20 cellular contexts compared by ENCODE assay signal in genomic region chr7:159036916-159037605, GRCh38.
DNase-seq lines count a peak whose midpoint lies in the region; ATAC-seq, FAIRE-seq and TF ChIP-seq lines count a peak whose summit lies in the region.
"Had no signal": no experiment of that assay in that cellular context is flagged by ENCODE, and none has a peak within 500 bp of the region (broad histone marks: within the 10 kb centered on the region; RNA-seq: fewer than 3 reads in every experiment).

No MANE protein-coding gene starts in this region.

- H2AK5ac ChIP-seq in H1 (ENCODE audit: low read depth, low read length): no peak overlapping the region

- peak overlapping the region; percentile 23; the same call in 1 of the 2 replicates for H2BK12ac ChIP-seq in H1 (ENCODE audit: low read depth, low read length)

- 74% methylated on average over 20 of the region's 21 CpGs; no CpG with 5 or more reads in 1 of the 2 experiments for WGBS in H1 (ENCODE audit: extremely low coverage in 1 of 2, insufficient coverage in 1 of 2, insufficient read length in 1 of 2, insufficient replicate concordance in 2 of 2, low coverage in 1 of 2, low lambda C conversion rate in 2 of 2, missing lambda C conversion rate in 1 of 2), 2 experiments

- peak; percentile 9 for DNase-seq in NCI-H2029 (lab: John Stamatoyannopoulos, UW)
- DNase-seq in NCI-H2029 treated with DMSO at 0.1 percent for 48 hours (lab: John Stamatoyannopoulos, UW): no peak
- peak in 1 of 2 experiments; percentile 49 for DNase-seq in H1 (ENCODE audit: low read depth in 1 of 2, low spot score in 2 of 2)
- peak; percentile 64 for DNase-seq in posterior vena cava (ENCODE audit: low spot score)
- DNase-seq in DMS114 treated with DMSO at 0.1 percent for 48 hours (lab: John Stamatoyannopoulos, UW; ENCODE audit: unreplicated experiment): no peak
- no peak for DNase-seq in activated T-cell treated with anti-CD3 and anti-CD28 coated beads for 4 hours
- DNase-seq: activated CD4-positive, alpha-beta T cell treated with anti-CD3 and anti-CD28 coated beads, Interleukin-2, amount 10 ng/mL, durations not matched to agents 7 days and 5 days; brain microvascular endothelial cell; cortex of kidney; DMS53; NCI-H187; NCI-H524 treated with DMSO at 0.1 percent for 48 hours; stimulated activated CD4-positive, alpha-beta T cell treated with anti-CD3 and anti-CD28 coated beads, Interleukin-12 subunit alpha, Interleukin-12 subunit beta, amount 100 ng/mL, for 4 hours had no signal

- H3K27ac ChIP-seq in HEK293 (ENCODE audit: extremely low read depth, low read depth, low read length): no peak overlapping the region
- no peak overlapping the region for H3K27ac ChIP-seq in H1 (ENCODE audit: low read depth, low read length)
- H3K27ac ChIP-seq: A549, brain microvascular endothelial cell, epithelial cell of prostate, Peyer's patch had no signal

- no peak for TF ChIP-seq EP300 in H1 (IDR thresholded peaks at IDR 0.05; ENCODE audit: borderline replicate concordance in 1 of 2, low read depth in 2 of 2, low read length in 2 of 2)

- no peaks in the 10 kb centered on the region for H3K23me2 ChIP-seq in H1 (ENCODE audit: low read depth, low read length)

- no peak; a peak in 1 of 4 replicates for TF ChIP-seq RAD21 in H1 (IDR thresholded peaks at IDR 0.05 in 1 of 2, conservative IDR thresholded peaks at IDR 0.05 in 1 of 2; ENCODE audit: low read depth in 2 of 2, low read length in 2 of 2)

- ATAC-seq in GM18861 (IDR thresholded peaks at IDR 0.05; ENCODE audit: unreplicated experiment): no peak
- ATAC-seq: A549; natural killer cell treated with Interleukin-12 subunit alpha and Interleukin-12 subunit beta and Interleukin-15 and Interleukin-18, amount 100 ng/mL, for 72 hours had no signal

- H3K4me2 ChIP-seq in H1 (ENCODE audit: insufficient read depth in 1 of 2, low read depth in 2 of 2, low read length in 2 of 2): no peak overlapping the region
- H3K4me2 ChIP-seq: A549 had no signal

- no peak overlapping the region for H3K9ac ChIP-seq in H1 (replicated peaks in 1 of 4; ENCODE audit: extremely low read depth in 1 of 4, low read depth in 3 of 4, low read length in 3 of 4)

- H3K36me3 ChIP-seq in HEK293 (ENCODE audit: control insufficient read depth in 2 of 2, insufficient read depth in 1 of 2, low read length in 2 of 2) (no peaks in the 10 kb centered on the region), H1 (ENCODE audit: control insufficient read depth in 2 of 4, insufficient read depth in 4 of 4, low read length in 3 of 4) (no peaks in the 10 kb centered on the region; a peak in 1 of 8 replicates)
- H3K36me3 ChIP-seq: brain microvascular endothelial cell, Peyer's patch had no signal

- peak overlapping the region; percentile 60; the same call in 1 of the 2 replicates for H2BK5ac ChIP-seq in H1 (ENCODE audit: low read depth, low read length)

- H2BK120ac ChIP-seq in H1 (replicated peaks; ENCODE audit: low read depth, low read length): no peak overlapping the region

- no peaks in the 10 kb centered on the region for H3K4me1 ChIP-seq in HEK293 (ENCODE audit: control insufficient read depth, insufficient read depth, low read length)
- peaks cover 0 to 6% (median 2%) of the 10 kb centered on the region in 4 experiments; a peak in 1 of 7 replicates for H3K4me1 ChIP-seq in H1 (replicated peaks in 1 of 4; ENCODE audit: control insufficient read depth in 3 of 4, insufficient read depth in 4 of 4, low read length in 3 of 4)
- H3K4me1 ChIP-seq: A549 had no signal

- no peak overlapping the region for H4K5ac ChIP-seq in H1 (ENCODE audit: insufficient read length, low read depth, low read length)

- no peak overlapping the region for H3K23ac ChIP-seq in H1 (ENCODE audit: insufficient read length)

- H3K27me3 ChIP-seq in H1 (replicated peaks in 1 of 4; ENCODE audit: control insufficient read depth in 3 of 4, extremely low read depth in 1 of 4, insufficient read depth in 3 of 4, low read length in 3 of 4): no peaks in the 10 kb centered on the region; a peak in 1 of 7 replicates
- H3K27me3 ChIP-seq: brain microvascular endothelial cell, Peyer's patch had no signal

- no peak overlapping the region for H3K4ac ChIP-seq in H1 (replicated peaks; ENCODE audit: insufficient read length, low read depth, low read length)

- peak overlapping the region; percentile 34; the same call in 1 of the 2 replicates for H2AFZ ChIP-seq in H1 (ENCODE audit: low read length)

- CTCF ChIA-PET in HEK293 (lab: Yijun Ruan, JAX) (interaction anchor here (0.6 kb wide), 2 partner anchors 49 to 779 kb away, joined by 3 to 4 read pairs; no protein-coding TSS in a partner anchor), H1 (lab: Charles Lee; ENCODE audit: partially characterized antibody) (interaction anchor here (0.7 to 1.8 kb wide), 6 partner anchors 16 to 291 kb away, joined by 3 to 4 read pairs (median 3); no protein-coding TSS in a partner anchor)

- TF ChIP-seq CTCF in HEK293 (tag by site-specific recombination; IDR thresholded peaks at IDR 0.05): no peak
- peak in 1 of 3 experiments; percentile 0; a peak in 1 of 4 replicates for TF ChIP-seq CTCF in H1 (IDR thresholded peaks at IDR 0.05; ENCODE audit: control extremely low read depth in 1 of 3, insufficient read depth in 1 of 3, low read depth in 1 of 3, low read length in 3 of 3)

- H2BK20ac ChIP-seq in H1 (ENCODE audit: low read length): no peak overlapping the region

- H3K9me3 ChIP-seq in HEK293 (ENCODE audit: control insufficient read depth, insufficient read depth, low read depth, low read length): no peaks in the 10 kb centered on the region
- no peaks in the 10 kb centered on the region; a peak in 1 of 4 replicates for H3K9me3 ChIP-seq in H1 (ENCODE audit: insufficient read depth in 2 of 2, low read depth in 1 of 2, low read length in 1 of 2)
- H3K9me3 ChIP-seq: A549, Peyer's patch had no signal

- intact Hi-C loops in posterior vena cava (cut with DNase I): no loop called here

- no peaks in the 10 kb centered on the region for H3K79me2 ChIP-seq in H1 (ENCODE audit: control insufficient read depth in 1 of 2, insufficient read depth in 2 of 2, low read length in 2 of 2)

- H3K79me1 ChIP-seq in H1 (ENCODE audit: low read depth, low read length): no peaks in the 10 kb centered on the region

- H3K18ac ChIP-seq in H1 (ENCODE audit: extremely low read depth, low read length): peak overlapping the region; percentile 3

- H3K56ac ChIP-seq in H1 (replicated peaks; ENCODE audit: insufficient read length, low read depth, low read length): no peak overlapping the region

- no peak for FAIRE-seq in H1 (lab: Jason Lieb, UNC)
- FAIRE-seq: A549, GM18507 had no signal

- H3K4me3 ChIP-seq in HEK293 (ENCODE audit: low read depth, low read length) (no peak overlapping the region), H1 (ENCODE audit: extremely low read depth in 1 of 4, insufficient read depth in 2 of 4, low read depth in 3 of 4, low read length in 4 of 4) (no peak overlapping the region)
- H3K4me3 ChIP-seq: A549, Peyer's patch had no signal

- POLR2A ChIA-PET in HEK293 (lab: Yijun Ruan, JAX): interaction anchor here (0.8 kb wide), 1 partner anchor 173 kb away, joined by 6 read pairs; no protein-coding TSS in a partner anchor
- POLR2A ChIA-PET in H1 (lab: Charles Lee; ENCODE audit: partially characterized antibody): no interaction called here

- TF ChIP-seq POLR2A in H1 (IDR thresholded peaks at IDR 0.05; ENCODE audit: control extremely low read depth in 1 of 2, low read depth in 2 of 2, low read length in 2 of 2): no peak

- no peak overlapping the region for H3K14ac ChIP-seq in H1 (ENCODE audit: insufficient read length)

- H4K91ac ChIP-seq in H1 (replicated peaks; ENCODE audit: insufficient read length, low read length): no peak overlapping the region

- H2BK15ac ChIP-seq in H1 (ENCODE audit: low read length): no peak overlapping the region

- no peak overlapping the region; the same call in 1 of the 2 replicates for H4K8ac ChIP-seq in H1 (ENCODE audit: extremely low read depth, insufficient read depth, low read length)

- no peaks in the 10 kb centered on the region for H4K20me1 ChIP-seq in H1 (replicated peaks in 1 of 2; ENCODE audit: control insufficient read depth in 1 of 2, insufficient read depth in 2 of 2, low read length in 2 of 2)

TF ChIP-seq in HEK293, 187 proteins besides CTCF, POLR2A, EP300 and RAD21 (continues in another document):
- TF ChIP-seq ZIC2 (tag by site-specific recombination; IDR thresholded peaks at IDR 0.05): peak; percentile 85
- peak; percentile 83 for TF ChIP-seq ZBTB20 (tag by site-specific recombination; IDR thresholded peaks at IDR 0.05)
- TF ChIP-seq ZNF600 (tag by site-specific recombination; IDR thresholded peaks at IDR 0.05): peak; percentile 55
- 0 out of 2 replicates have a peak, but pooled peaks have one; percentile 17 for TF ChIP-seq OSR2 (tag by site-specific recombination; IDR thresholded peaks at IDR 0.05)

TF ChIP-seq in H1, 55 proteins besides CTCF, POLR2A, EP300 and RAD21:
- TF ChIP-seq BCL11A (IDR thresholded peaks at IDR 0.05; ENCODE audit: low read depth in 2 of 2, low read length in 2 of 2) (no peak), ZNF274 (IDR thresholded peaks at IDR 0.05; ENCODE audit: borderline replicate concordance, extremely low read depth, low read length) (no peak), SAP30 (IDR thresholded peaks at IDR 0.05; ENCODE audit: insufficient read depth, insufficient replicate concordance, low read length) (no peak), SP4 (IDR thresholded peaks at IDR 0.05; ENCODE audit: low read length) (no peak), CREB1 (IDR thresholded peaks at IDR 0.05) (no peak), KDM4A (IDR thresholded peaks at IDR 0.05; ENCODE audit: low read depth, low read length, severe bottlenecking) (no peak), TAF1 (IDR thresholded peaks at IDR 0.05; ENCODE audit: low read depth, low read length) (no peak), NRF1 (IDR thresholded peaks at IDR 0.05; ENCODE audit: low read depth, low read length) (no peak)
TF ChIP-seq in H1: peak in this region for 0.

Comparison
In these comparisons a context has a peak if more than half of its experiments do, and no peak if none do; other contexts are left out.
1. DNase-seq: peak in NCI-H2029 (single experiment) and posterior vena cava (single experiment); none in NCI-H2029 treated with DMSO at 0.1 percent for 48 hours (single experiment), DMS114 treated with DMSO at 0.1 percent for 48 hours (single experiment) and activated T-cell treated with anti-CD3 and anti-CD28 coated beads for 4 hours (single experiment).